8 cellular contexts compared by ENCODE assay signal in the genomic region with DNA sequence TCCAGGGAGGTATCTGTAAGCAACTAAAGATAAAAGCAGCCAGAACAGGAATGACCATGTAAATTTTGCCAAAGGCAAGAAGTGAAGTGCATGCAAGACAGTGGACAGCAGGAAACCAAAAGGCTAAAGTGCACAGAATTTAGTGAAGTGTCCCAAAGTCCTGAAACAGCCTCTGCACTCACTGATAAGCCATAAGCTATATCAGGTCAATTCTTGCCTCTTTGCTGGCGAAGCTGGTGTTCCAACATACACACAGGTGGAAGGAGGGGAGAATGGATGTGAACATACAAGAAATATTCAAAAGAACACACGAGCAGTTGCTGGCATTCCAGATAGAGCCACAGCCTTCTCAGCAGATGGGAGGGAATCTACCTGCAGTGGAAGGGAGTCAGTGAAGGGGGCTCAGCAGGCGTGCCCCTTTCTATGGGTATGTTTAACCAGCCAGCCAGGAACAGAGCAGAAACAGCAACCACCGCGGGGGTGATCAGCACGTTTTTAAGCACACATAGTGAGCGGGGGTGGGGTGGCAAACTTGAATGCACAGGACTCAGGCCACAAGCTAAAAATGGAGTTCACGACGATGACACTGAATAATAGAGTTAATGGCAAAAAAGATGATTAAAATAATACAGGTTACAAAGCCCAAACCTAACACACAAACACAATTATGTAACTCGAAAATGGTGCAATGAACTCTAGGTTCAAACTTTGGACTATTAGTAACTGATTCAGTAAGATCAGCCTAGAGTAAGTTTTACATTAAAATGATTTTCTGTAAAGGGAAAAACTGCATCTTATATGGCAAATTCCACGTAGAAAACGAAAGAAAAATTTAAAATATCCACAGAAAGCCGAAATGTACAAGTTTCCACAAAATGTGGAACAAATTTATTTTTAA. TPM values are rescaled to one million over a fixed set of nuclear protein-coding genes. Genes with fewer than 3 reads are reported as not detected.
A peak's percentile ranks its signal among the peaks of the same experiment; 100 is the strongest.
DNase-seq lines count a peak whose midpoint lies in the region; TF ChIP-seq lines count a peak whose summit lies in the region.

No MANE protein-coding gene starts in this region.

- H3K4me3 ChIP-seq in LNCaP clone FGC (ENCODE audit: low read depth, low read length) (peak overlapping the region; percentile 80), right atrium auricular region (peak overlapping the region; percentile 74 to 81)

- H3K9me3 ChIP-seq in right atrium auricular region: no peaks in the 10 kb centered on the region

- H3K4me1 ChIP-seq in right atrium auricular region: peaks cover 0 to 18% of the 10 kb centered on the region in 2 donors

- peak overlapping the region; percentile 90 for H3K27ac Mint-ChIP-seq in activated T-helper 2 cell treated with anti-CD3 and anti-CD28 coated beads, Interferon-gamma antibody, Interleukin-2, Interleukin-4, amounts not matched to agents 10 μg/mL and 5 μg/mL and 100 μg/mL, durations not matched to agents 14 hours and 24 hours and 36 hours

- TF ChIP-seq CTCF in LNCaP clone FGC (IDR thresholded peaks at IDR 0.05; ENCODE audit: control insufficient read depth, extremely low read depth, insufficient read depth): no peak
- no peak for TF ChIP-seq CTCF in right atrium auricular region (IDR thresholded peaks at IDR 0.05)

- H3K36me3 ChIP-seq in right atrium auricular region: peaks cover 24% of the 10 kb centered on the region

- no peaks in the 10 kb centered on the region for H3K27me3 ChIP-seq in right atrium auricular region

- H3K9me3 Mint-ChIP-seq in activated T-helper 2 cell treated with anti-CD3 and anti-CD28 coated beads, Interferon-gamma antibody, Interleukin-2, Interleukin-4, amounts not matched to agents 10 μg/mL and 5 μg/mL and 100 μg/mL, durations not matched to agents 14 hours and 24 hours and 36 hours: peaks cover 14% of the 10 kb centered on the region

- peak overlapping the region; percentile 89 for H3K4me3 Mint-ChIP-seq in activated T-helper 2 cell treated with anti-CD3 and anti-CD28 coated beads, Interferon-gamma antibody, Interleukin-2, Interleukin-4, amounts not matched to agents 10 μg/mL and 5 μg/mL and 100 μg/mL, durations not matched to agents 14 hours and 24 hours and 36 hours (ENCODE audit: low read depth)

- DNase-seq in COR-L47 (lab: John Stamatoyannopoulos, UW): peak; percentile 25
- DNase-seq in LNCaP clone FGC (ENCODE audit: low read depth): no peak
- peak; percentile 26 for DNase-seq in activated T-helper 2 cell treated with anti-CD3 and anti-CD28 coated beads, Interferon-gamma antibody, Interleukin-2, Interleukin-4, amounts not matched to agents 10 μg/mL and 5 μg/mL and 100 μg/mL, durations not matched to agents 14 hours and 24 hours and 36 hours (ENCODE audit: low spot score)
- DNase-seq in right atrium auricular region (ENCODE audit: low spot score): no peak
- DNase-seq in retina: peak; percentile 38
- no peak for DNase-seq in germinal center (ENCODE audit: low spot score)
- no peak for DNase-seq in activated CD4-positive, CD25-positive, alpha-beta regulatory T cell treated with anti-CD3 and anti-CD28 coated beads, Interleukin-2, amount 50 U/mL, for 72 hours
- no peak for DNase-seq in GF-D8 (lab: John Stamatoyannopoulos, UW)

- no peaks in the 10 kb centered on the region for H3K27me3 Mint-ChIP-seq in activated T-helper 2 cell treated with anti-CD3 and anti-CD28 coated beads, Interferon-gamma antibody, Interleukin-2, Interleukin-4, amounts not matched to agents 10 μg/mL and 5 μg/mL and 100 μg/mL, durations not matched to agents 14 hours and 24 hours and 36 hours (ENCODE audit: low read depth)

- intact Hi-C loops in activated T-helper 2 cell treated with anti-CD3 and anti-CD28 coated beads, Interferon-gamma antibody, Interleukin-2, Interleukin-4, amounts not matched to agents 10 μg/mL and 5 μg/mL and 100 μg/mL, durations not matched to agents 14 hours and 24 hours and 36 hours (cut with micrococcal nuclease): no loop called here

- H3K4me1 Mint-ChIP-seq in activated T-helper 2 cell treated with anti-CD3 and anti-CD28 coated beads, Interferon-gamma antibody, Interleukin-2, Interleukin-4, amounts not matched to agents 10 μg/mL and 5 μg/mL and 100 μg/mL, durations not matched to agents 14 hours and 24 hours and 36 hours (ENCODE audit: low read depth): peaks cover 35% of the 10 kb centered on the region

- H3K36me3 Mint-ChIP-seq in activated T-helper 2 cell treated with anti-CD3 and anti-CD28 coated beads, Interferon-gamma antibody, Interleukin-2, Interleukin-4, amounts not matched to agents 10 μg/mL and 5 μg/mL and 100 μg/mL, durations not matched to agents 14 hours and 24 hours and 36 hours (ENCODE audit: low read depth): peaks cover 50% of the 10 kb centered on the region

- H3K27ac ChIP-seq in right atrium auricular region: peak overlapping the region; percentile 95

RNA-seq across cellular contexts. Expression of a gene that starts 1.2 kb away (rescaled TPM):
- 36.9 and 39.9 TPM in 2 replicates for total RNA-seq in activated T-helper 2 cell treated with anti-CD3 and anti-CD28 coated beads, Interferon-gamma antibody, Interleukin-2, Interleukin-4, amounts not matched to agents 10 μg/mL and 5 μg/mL and 100 μg/mL, durations not matched to agents 14 hours and 24 hours and 36 hours
- 10 to 100 TPM; 71.1 to 97.2 TPM for total RNA-seq in right atrium auricular region

RNA-seq across cellular contexts. Expression of a gene that starts 55.3 kb away (rescaled TPM):
- total RNA-seq in activated T-helper 2 cell treated with anti-CD3 and anti-CD28 coated beads, Interferon-gamma antibody, Interleukin-2, Interleukin-4, amounts not matched to agents 10 μg/mL and 5 μg/mL and 100 μg/mL, durations not matched to agents 14 hours and 24 hours and 36 hours: not detected in 2 replicates
- not detected for total RNA-seq in right atrium auricular region

Comparison
In these comparisons a context has a peak if more than half of its experiments do, and no peak if none do; other contexts are left out.
1. DNase-seq: peak in COR-L47 (single experiment), activated T-helper 2 cell treated with anti-CD3 and anti-CD28 coated beads, Interferon-gamma antibody, Interleukin-2, Interleukin-4, amounts not matched to agents 10 μg/mL and 5 μg/mL and 100 μg/mL, durations not matched to agents 14 hours and 24 hours and 36 hours (single experiment) and retina (single experiment); none in LNCaP clone FGC (single experiment), right atrium auricular region (single experiment), germinal center (single experiment), activated CD4-positive, CD25-positive, alpha-beta regulatory T cell treated with anti-CD3 and anti-CD28 coated beads, Interleukin-2, amount 50 U/mL, for 72 hours (single experiment) and GF-D8 (single experiment).